ENCODE assay signal across 9 cellular contexts in genomic region chr7:108497082-108497725, GRCh38. TPM values are rescaled to one million over a fixed set of nuclear protein-coding genes. Genes with fewer than 3 reads are reported as not detected.
DNase-seq lines count a peak whose midpoint lies in the region; ATAC-seq and TF ChIP-seq lines count a peak whose summit lies in the region.
"Had no signal": no experiment of that assay in that cellular context is flagged by ENCODE, and none has a peak within 500 bp of the region (broad histone marks: within the 10 kb centered on the region; RNA-seq: fewer than 3 reads in every experiment).

No MANE protein-coding gene starts in this region.

- TF ChIP-seq POLR2A in IMR-90 (IDR thresholded peaks at IDR 0.05; ENCODE audit: low read depth, low read length) (no peak), gastrocnemius medialis (IDR thresholded peaks at IDR 0.05) (no peak)

- H3K14ac ChIP-seq in IMR-90 (replicated peaks; ENCODE audit: low read depth, low read length): no peak overlapping the region

- no TSS peak for BruUV-seq in IMR-90 (replicated peaks; lab: Mats Ljungman, UMichigan)

- H3K27ac ChIP-seq in IMR-90 (ENCODE audit: insufficient read depth, low read length) (no peak overlapping the region), OCI-LY3 (ENCODE audit: low read length) (no peak overlapping the region), heart right ventricle (no peak overlapping the region), gastrocnemius medialis (no peak overlapping the region)

- no peak overlapping the region for H3K56ac ChIP-seq in IMR-90 (ENCODE audit: extremely low read depth, insufficient read depth, low read length)

- no peak overlapping the region for H2BK120ac ChIP-seq in IMR-90 (ENCODE audit: low read depth, low read length)

- H2BK15ac ChIP-seq in IMR-90 (ENCODE audit: low read depth, low read length): no peak overlapping the region

- no peak overlapping the region for H4K5ac ChIP-seq in IMR-90 (ENCODE audit: low read depth, low read length)

- H3K4me1 ChIP-seq in IMR-90 (ENCODE audit: control insufficient read depth, insufficient read depth, low read length) (peaks cover 5% of the 10 kb centered on the region; the same call in 1 of the 2 replicates), OCI-LY3 (ENCODE audit: low read length) (no peaks in the 10 kb centered on the region), heart right ventricle (no peaks in the 10 kb centered on the region), gastrocnemius medialis (no peaks in the 10 kb centered on the region)

- TF ChIP-seq RAD21 in IMR-90 (IDR thresholded peaks at IDR 0.05; ENCODE audit: low read length): peak; percentile 75

- H3K79me2 ChIP-seq in OCI-LY3 (ENCODE audit: low read length): no peaks in the 10 kb centered on the region

- peaks cover 8% of the 10 kb centered on the region for H3K36me3 Mint-ChIP-seq in activated naive CD4-positive, alpha-beta T cell treated with anti-CD3 and anti-CD28 coated beads for 36 hours (ENCODE audit: low read depth)

- H3K4me2 ChIP-seq in IMR-90 (ENCODE audit: low read depth, low read length) (no peak overlapping the region), OCI-LY3 (ENCODE audit: low read length) (no peak overlapping the region)

- peaks cover 0 to 2% of the 10 kb centered on the region in 2 experiments; a peak in 1 of 4 replicates for H3K79me1 ChIP-seq in IMR-90 (ENCODE audit: low read depth in 1 of 2, low read length in 2 of 2)

- H2BK20ac ChIP-seq in IMR-90 (ENCODE audit: low read depth, low read length): no peak overlapping the region

- no peak overlapping the region for H3K4me3 Mint-ChIP-seq in activated naive CD4-positive, alpha-beta T cell treated with anti-CD3 and anti-CD28 coated beads for 36 hours
- H3K4me3 Mint-ChIP-seq: stimulated activated naive CD8-positive, alpha-beta T cell treated with anti-CD3 and anti-CD28 coated beads, Interleukin-15, Interleukin-2, amounts not matched to agents 100 ng/mL and 50 ng/mL, for 24 hours had no signal

- ATAC-seq in GM19463 (IDR thresholded peaks at IDR 0.05; ENCODE audit: unreplicated experiment): peak; percentile 74
- ATAC-seq in IMR-90 (ENCODE audit: low read depth): peak; percentile 87
- ATAC-seq in heart right ventricle: peak in 2 of 8 donors; percentile 33 to 41
- ATAC-seq in gastrocnemius medialis: peak in 1 of 2 donors; percentile 30

- H2AK9ac ChIP-seq in IMR-90 (replicated peaks; ENCODE audit: low read depth, low read length, poor library complexity): no peak overlapping the region

- no peak overlapping the region for H4K91ac ChIP-seq in IMR-90 (ENCODE audit: insufficient read depth, low read depth, low read length)

- no peak overlapping the region for H2AK5ac ChIP-seq in IMR-90 (ENCODE audit: low read depth, low read length)

- POLR2A ChIA-PET in IMR-90 (lab: Charles Lee; ENCODE audit: unreplicated experiment): interaction anchor here (0.5 kb wide), 1 partner anchor 92 kb away, joined by 3 read pairs; no protein-coding TSS in a partner anchor

- H3K23ac ChIP-seq in IMR-90 (ENCODE audit: low read depth, low read length): no peak overlapping the region

- no peak overlapping the region for H3K18ac ChIP-seq in IMR-90 (ENCODE audit: low read depth, low read length)

- peak; percentile 73 for TF ChIP-seq CTCF in IMR-90 (conservative IDR thresholded peaks at IDR 0.05; ENCODE audit: low read depth, low read length)
- TF ChIP-seq CTCF in OCI-LY3 (IDR thresholded peaks at IDR 0.05; ENCODE audit: low read depth, low read length): peak; percentile 90
- peak; percentile 66 to 89 (median 85) for TF ChIP-seq CTCF in heart right ventricle (IDR thresholded peaks at IDR 0.05)
- TF ChIP-seq CTCF in gastrocnemius medialis (IDR thresholded peaks at IDR 0.05 in 4 of 5, conservative IDR thresholded peaks at IDR 0.05 in 1 of 5): peak; percentile 37 to 83 (median 58)

- H4K20me1 ChIP-seq in IMR-90 (ENCODE audit: insufficient read depth, low read length): no peaks in the 10 kb centered on the region
- H4K20me1 ChIP-seq in OCI-LY3 (ENCODE audit: insufficient read depth, low read length): no peaks in the 10 kb centered on the region

- CTCF ChIA-PET in IMR-90 (lab: Yijun Ruan, JAX): interaction anchor here (0.6 to 2.7 kb wide), 9 partner anchors 9 to 319 kb away, joined by 3 to 13 read pairs (median 4); no protein-coding TSS in a partner anchor
- CTCF ChIA-PET in activated naive CD4-positive, alpha-beta T cell treated with anti-CD3 and anti-CD28 coated beads for 36 hours (lab: Charles Lee): interaction anchor here (0.6 to 2.9 kb wide), 27 partner anchors 9 to 323 kb away, joined by 3 to 22 read pairs (median 4); partner anchors contain the start of genes NRCAM and PNPLA8

- H2BK5ac ChIP-seq in IMR-90 (ENCODE audit: low read depth, low read length, poor library complexity, severe bottlenecking): no peak overlapping the region

- H3K9ac ChIP-seq in IMR-90 (ENCODE audit: low read depth, low read length): no peak overlapping the region
- H3K9ac ChIP-seq in OCI-LY3 (ENCODE audit: low read length): no peak overlapping the region

- intact Hi-C loops in IMR-90 (cut with micrococcal nuclease) (loop anchor here (1.0 to 2.0 kb wide), 2 partner anchors 42 to 316 kb away; no protein-coding TSS in a partner anchor), heart right ventricle (cut with DNase I) (loop anchor here in 7 of 10 donors (2.0 to 10.0 kb wide), 4 partner anchors 312 to 585 kb away; no protein-coding TSS in a partner anchor), gastrocnemius medialis (cut with DNase I; ENCODE audit: low total_unique reads) (no loop called here)
- intact Hi-C loops in activated naive CD4-positive, alpha-beta T cell treated with anti-CD3 and anti-CD28 coated beads for 36 hours (cut with micrococcal nuclease): loop anchor here (1.0 to 5.0 kb wide), 5 partner anchors 37 to 390 kb away; no protein-coding TSS in a partner anchor

- H3K9me3 ChIP-seq in IMR-90 (ENCODE audit: control insufficient read depth, insufficient read depth, low read length): no peaks in the 10 kb centered on the region
- H3K9me3 ChIP-seq in OCI-LY3 (ENCODE audit: insufficient read depth, low read length): no peaks in the 10 kb centered on the region
- H3K9me3 ChIP-seq in heart right ventricle: no peaks in the 10 kb centered on the region
- H3K9me3 ChIP-seq in gastrocnemius medialis: no peaks in the 10 kb centered on the region

- no peak overlapping the region for H4K8ac ChIP-seq in IMR-90 (ENCODE audit: low read depth in 2 of 2, low read length in 2 of 2)

- H3K9me1 ChIP-seq in IMR-90 (ENCODE audit: insufficient read depth, low read length): no peaks in the 10 kb centered on the region

- no peak overlapping the region for H3K27ac Mint-ChIP-seq in activated naive CD4-positive, alpha-beta T cell treated with anti-CD3 and anti-CD28 coated beads for 36 hours
- H3K27ac Mint-ChIP-seq: stimulated activated naive CD8-positive, alpha-beta T cell treated with anti-CD3 and anti-CD28 coated beads, Interleukin-15, Interleukin-2, amounts not matched to agents 100 ng/mL and 50 ng/mL, for 24 hours had no signal

- in situ Hi-C loops in IMR-90 (cut with MboI; ENCODE audit: low sequenced_read_pairs): loop anchor here (10.0 kb wide), 1 partner anchor 322 kb away; no protein-coding TSS in a partner anchor
- in situ Hi-C loops in gastrocnemius medialis (cut with MboI; ENCODE audit: low sequenced_read_pairs in 4 of 4): loop anchor here in 3 of 4 donors (5.0 to 25.0 kb wide), 2 partner anchors 310 to 315 kb away; no protein-coding TSS in a partner anchor

- no peaks in the 10 kb centered on the region for H3K9me3 Mint-ChIP-seq in activated naive CD4-positive, alpha-beta T cell treated with anti-CD3 and anti-CD28 coated beads for 36 hours
- H3K9me3 Mint-ChIP-seq: stimulated activated naive CD8-positive, alpha-beta T cell treated with anti-CD3 and anti-CD28 coated beads, Interleukin-15, Interleukin-2, amounts not matched to agents 100 ng/mL and 50 ng/mL, for 24 hours had no signal

- WGBS in IMR-90 (ENCODE audit: extremely low coverage in 2 of 2, insufficient read length in 1 of 2), 2 experiments: no CpG with 5 or more reads among the region's 3 CpGs
- 91 to 93% methylated on average over 3 of the region's 3 CpGs for WGBS in heart right ventricle, 2 donors

- no peaks in the 10 kb centered on the region for H3K27me3 Mint-ChIP-seq in activated naive CD4-positive, alpha-beta T cell treated with anti-CD3 and anti-CD28 coated beads for 36 hours (ENCODE audit: low read depth)
- H3K27me3 Mint-ChIP-seq: stimulated activated naive CD8-positive, alpha-beta T cell treated with anti-CD3 and anti-CD28 coated beads, Interleukin-15, Interleukin-2, amounts not matched to agents 100 ng/mL and 50 ng/mL, for 24 hours had no signal

- H3K4me3 ChIP-seq in IMR-90 (ENCODE audit: insufficient read depth, low read depth, low read length) (no peak overlapping the region), OCI-LY3 (ENCODE audit: low read length) (no peak overlapping the region), heart right ventricle (no peak overlapping the region), gastrocnemius medialis (no peak overlapping the region)

- H3K4ac ChIP-seq in IMR-90 (ENCODE audit: low read depth, low read length): no peak overlapping the region

- H2AFZ ChIP-seq in IMR-90 (replicated peaks; ENCODE audit: low read length, poor library complexity) (no peak overlapping the region), OCI-LY3 (ENCODE audit: low read depth, low read length) (no peak overlapping the region)

- dilution Hi-C loops in IMR-90 (cut with HindIII; ENCODE audit: low sequenced_read_pairs, unreplicated experiment): loop anchor here (25.0 kb wide), 1 partner anchor 310 kb away; no protein-coding TSS in a partner anchor

- no peaks in the 10 kb centered on the region for H3K4me1 Mint-ChIP-seq in activated naive CD4-positive, alpha-beta T cell treated with anti-CD3 and anti-CD28 coated beads for 36 hours (ENCODE audit: low read depth)

- peaks cover 6% of the 10 kb centered on the region for H3K36me3 ChIP-seq in IMR-90 (ENCODE audit: control insufficient read depth, insufficient read depth, low read length)
- H3K36me3 ChIP-seq in OCI-LY3 (replicated peaks; ENCODE audit: low read depth, low read length): no peaks in the 10 kb centered on the region
- H3K36me3 ChIP-seq in heart right ventricle: peaks cover 0 to 96% (median 33%) of the 10 kb centered on the region in 9 donors
- peaks cover 0 to 66% of the 10 kb centered on the region in 2 donors for H3K36me3 ChIP-seq in gastrocnemius medialis

- H3K27me3 ChIP-seq in IMR-90 (ENCODE audit: control insufficient read depth, insufficient read depth, low read length): no peaks in the 10 kb centered on the region
- H3K27me3 ChIP-seq in OCI-LY3 (ENCODE audit: low read depth, low read length): no peaks in the 10 kb centered on the region
- H3K27me3 ChIP-seq in heart right ventricle: no peaks in the 10 kb centered on the region
- H3K27me3 ChIP-seq in gastrocnemius medialis: no peaks in the 10 kb centered on the region

- DNase-seq in D341Med (ENCODE audit: low spot score) (peak; percentile 41), IMR-90 (peak; percentile 52), heart right ventricle (peak in 1 of 2 donors; percentile 23), gastrocnemius medialis (no peak), occipital lobe (lab: John Stamatoyannopoulos, UW) (no peak)
- DNase-seq in activated naive CD4-positive, alpha-beta T cell treated with anti-CD3 and anti-CD28 coated beads for 36 hours: peak; percentile 59

RNA-seq across cellular contexts. Expression of gene PNPLA8, which starts 28.7 kb away (rescaled TPM):
- 14.5 and 23.9 TPM in 2 replicates for total RNA-seq in IMR-90 (2012; rRNA removed)
- polyA plus RNA-seq in IMR-90 (2012; rRNA removed): 6.1 and 7.0 TPM in 2 replicates
- polyA plus RNA-seq in IMR-90 (2012; cell fraction: cytosol; rRNA removed): 1.1 and 1.2 TPM in 2 replicates
- polyA plus RNA-seq in IMR-90 (2012; cell fraction: nucleus; rRNA removed; ENCODE audit: low replicate concordance): 0.47 and 4.1 TPM in 2 replicates
- 10 to 100 TPM; 18.8 to 18.9 TPM for total RNA-seq in activated naive CD4-positive, alpha-beta T cell treated with anti-CD3 and anti-CD28 coated beads for 36 hours
- total RNA-seq in heart right ventricle: 10 to 100 TPM; 26.9 to 39.9 (median 36.1) TPM
- polyA plus RNA-seq in heart right ventricle: 10 to 100 TPM; 13.2 to 29.1 TPM
- 10 to 100 TPM; 49.7 to 86.3 (median 61.9) TPM for total RNA-seq in gastrocnemius medialis
- total RNA-seq in occipital lobe: 89.8 TPM

RNA-seq across cellular contexts. Expression of gene NRCAM, which starts 41.0 kb away (rescaled TPM):
- total RNA-seq in IMR-90 (2012; rRNA removed) (0.83 and 1.1 TPM in 2 replicates), heart right ventricle (1 to 10 TPM in 1 of 10 donors, under 1 TPM in 9; 0.08 to 1.3 (median 0.29) TPM), gastrocnemius medialis (under 1 TPM in 3 of 4 donors, not detected in 1; 0.18 to 0.31 (median 0.23) TPM), occipital lobe (112 TPM)
- polyA plus RNA-seq in IMR-90 (2012; rRNA removed) (0.43 and 0.46 TPM in 2 replicates), heart right ventricle (under 1 TPM; 0.44 to 0.55 TPM)
- polyA plus RNA-seq in IMR-90 (2012; cell fraction: cytosol; rRNA removed): 0.08 and 0.10 TPM in 2 replicates
- 0.15 and 0.48 TPM in 2 replicates for polyA plus RNA-seq in IMR-90 (2012; cell fraction: nucleus; rRNA removed; ENCODE audit: low replicate concordance)
- 1 to 10 TPM in 1 of 2 experiments, under 1 TPM in 1; 0.81 to 1.0 TPM for total RNA-seq in activated naive CD4-positive, alpha-beta T cell treated with anti-CD3 and anti-CD28 coated beads for 36 hours

Comparison
In these comparisons a context has a peak if more than half of its experiments do, and no peak if none do; other contexts are left out.
1. DNase-seq: peak in D341Med (single experiment), IMR-90 (single experiment) and activated naive CD4-positive, alpha-beta T cell treated with anti-CD3 and anti-CD28 coated beads for 36 hours (single experiment); none in gastrocnemius medialis (0 of 2) and occipital lobe (single experiment).
2. RNA of gene NRCAM, which starts 41.0 kb away (total RNA-seq): 112 TPM in occipital lobe (single experiment); 0.83 to 1.1 TPM in IMR-90, 0.81 to 1.0 TPM in activated naive CD4-positive, alpha-beta T cell treated with anti-CD3 and anti-CD28 coated beads for 36 hours, 0.08 to 1.3 TPM in heart right ventricle and 0.18 to 0.31 TPM in gastrocnemius medialis; every median in the first group is over 10 times any median in the second.
3. Peak in every context shown above with its lines, with median percentiles within 50 percentile points of each other: CTCF ChIP-seq.